19 cellular contexts compared by ENCODE assay signal in genomic region chr10:65566906-65567305, GRCh38.
A peak's percentile ranks its signal among the peaks of the same experiment; 100 is the strongest.
DNase-seq lines count a peak whose midpoint lies in the region; ATAC-seq, FAIRE-seq and TF ChIP-seq lines count a peak whose summit lies in the region.
"Had no signal": no experiment of that assay in that cellular context is flagged by ENCODE, and none has a peak within 500 bp of the region (broad histone marks: within the 10 kb centered on the region; RNA-seq: fewer than 3 reads in every experiment).

No MANE protein-coding gene starts in this region.

- no peaks in the 10 kb centered on the region for H3F3A ChIP-seq in PC-3 (ENCODE audit: low read length, unreplicated experiment)

- intact Hi-C loops in PC-3 (cut with micrococcal nuclease) (no loop called here), cardiac septum (cut with DNase I) (no loop called here)

- CTCF ChIA-PET in PC-3 (lab: Charles Lee) = no interaction called here

- no peak overlapping the region for H3K4me3 Mint-ChIP-seq in activated T-cell treated with anti-CD3 and anti-CD28 coated beads, Interleukin-2, amount 50 U/mL, for 4 hours
- H3K4me3 Mint-ChIP-seq: CD4-positive, CD25-positive, alpha-beta regulatory T cell had no signal

- DNase-seq in H54 (ENCODE audit: insufficient read length, low spot score) (no peak), PC-3 (no peak), left kidney (ENCODE audit: low read depth, low spot score) (peak; percentile 2), renal cortical epithelial cell (ENCODE audit: low read depth) (peak; percentile 18), cardiac septum (ENCODE audit: low spot score) (no peak), iPS-NIHi7 (ENCODE audit: extremely low spot score) (no peak)
- no peak for DNase-seq in activated T-cell treated with anti-CD3 and anti-CD28 coated beads, Interleukin-2, amount 50 U/mL, for 4 hours
- no peak for DNase-seq in stimulated activated CD4-positive, alpha-beta T cell treated with anti-CD3 and anti-CD28 coated beads, Interleukin-4, amount 100 ng/mL, for 4 hours
- DNase-seq: ACHN; Calu3; CD4-positive, CD25-positive, alpha-beta regulatory T cell; DMS 273 treated with DMSO at 0.1 percent for 48 hours; DMS79 treated with DMSO at 0.1 percent for 48 hours; EL; IMR-90 had no signal

- H3K9ac ChIP-seq in PC-3 (ENCODE audit: low read length) = no peak overlapping the region
- H3K9ac ChIP-seq: BLaER1 treated with 17β-estradiol and CSF1 and Interleukin-3, amounts not matched to agents 10 nM and 100 nM had no signal

- BruUV-seq in PC-3 (replicated peaks; lab: Mats Ljungman, UMichigan) = no TSS peak

- no peak for ATAC-seq in PC-3
- ATAC-seq in activated T-cell treated with anti-CD3 and anti-CD28 coated beads, Interleukin-2, amount 50 U/mL, for 4 hours = no peak

- peak overlapping the region; percentile 7; the same call in 1 of the 2 replicates for H2AFZ ChIP-seq in PC-3 (ENCODE audit: low read length)

- no peaks in the 10 kb centered on the region for H3K36me3 ChIP-seq in PC-3 (ENCODE audit: low read depth, low read length)
- H3K36me3 ChIP-seq: BLaER1 treated with 17β-estradiol and CSF1 and Interleukin-3, amounts not matched to agents 10 nM and 100 nM had no signal

- no peak overlapping the region for H3K4me2 ChIP-seq in PC-3 (ENCODE audit: low read length)
- H3K4me2 ChIP-seq: BLaER1 treated with 17β-estradiol and CSF1 and Interleukin-3, amounts not matched to agents 10 nM and 100 nM had no signal

- H3K27me3 Mint-ChIP-seq in activated T-cell treated with anti-CD3 and anti-CD28 coated beads, Interleukin-2, amount 50 U/mL, for 4 hours (ENCODE audit: low read depth) = no peaks in the 10 kb centered on the region
- H3K27me3 Mint-ChIP-seq: CD4-positive, CD25-positive, alpha-beta regulatory T cell had no signal

- H4K20me1 ChIP-seq in PC-3 (ENCODE audit: low read length) = no peaks in the 10 kb centered on the region
- H4K20me1 ChIP-seq: BLaER1 treated with 17β-estradiol and CSF1 and Interleukin-3, amounts not matched to agents 10 nM and 100 nM had no signal

- no peaks in the 10 kb centered on the region for H3K9me2 ChIP-seq in PC-3 (replicated peaks; ENCODE audit: low read length)

- H3K79me2 ChIP-seq in PC-3 (ENCODE audit: low read length) = peaks cover 16% of the 10 kb centered on the region

- no peak overlapping the region for H3K4me3 ChIP-seq in PC-3 (ENCODE audit: low read length)
- H3K4me3 ChIP-seq: BLaER1 treated with 17β-estradiol and CSF1 and Interleukin-3, amounts not matched to agents 10 nM and 100 nM had no signal

- peaks cover 7% of the 10 kb centered on the region for H3K9me3 Mint-ChIP-seq in activated T-cell treated with anti-CD3 and anti-CD28 coated beads, Interleukin-2, amount 50 U/mL, for 4 hours

- FAIRE-seq in H54 (lab: Jason Lieb, UNC) = peak; percentile 27
- FAIRE-seq: G401.6, GM12891, H1 had no signal

- peaks cover 12% of the 10 kb centered on the region for H3K4me1 ChIP-seq in PC-3 (ENCODE audit: insufficient read depth, low read length)

- H3K4me1 Mint-ChIP-seq in activated T-cell treated with anti-CD3 and anti-CD28 coated beads, Interleukin-2, amount 50 U/mL, for 4 hours (ENCODE audit: low read depth) = no peaks in the 10 kb centered on the region

- H3K27ac ChIP-seq in PC-3 (ENCODE audit: low read length) = no peak overlapping the region
- H3K27ac ChIP-seq: BLaER1 treated with 17β-estradiol and CSF1 and Interleukin-3, amounts not matched to agents 10 nM and 100 nM had no signal

- no peaks in the 10 kb centered on the region for H3K36me3 Mint-ChIP-seq in activated T-cell treated with anti-CD3 and anti-CD28 coated beads, Interleukin-2, amount 50 U/mL, for 4 hours (ENCODE audit: insufficient read depth)
- H3K36me3 Mint-ChIP-seq: CD4-positive, CD25-positive, alpha-beta regulatory T cell had no signal

- no peaks in the 10 kb centered on the region for H3K27me3 ChIP-seq in PC-3 (ENCODE audit: low read length)
- H3K27me3 ChIP-seq: BLaER1 treated with 17β-estradiol and CSF1 and Interleukin-3, amounts not matched to agents 10 nM and 100 nM had no signal

- no peak for TF ChIP-seq CTCF in PC-3 (conservative IDR thresholded peaks at IDR 0.05; ENCODE audit: low read depth, low read length)

- no peak for TF ChIP-seq POLR2A in H54 (IDR thresholded peaks at IDR 0.05; ENCODE audit: low read depth, low read length)

- H3K9me3 ChIP-seq in PC-3 (ENCODE audit: low read length) = no peaks in the 10 kb centered on the region
- H3K9me3 ChIP-seq: BLaER1 treated with 17β-estradiol and CSF1 and Interleukin-3, amounts not matched to agents 10 nM and 100 nM had no signal

- POLR2A ChIA-PET in PC-3 (lab: Charles Lee; ENCODE audit: unreplicated experiment) = no interaction called here

Comparison
In these comparisons a context has a peak if more than half of its experiments do, and no peak if none do; other contexts are left out.
1. DNase-seq: peak in left kidney (single experiment) and renal cortical epithelial cell (single experiment); none in H54 (single experiment), PC-3 (single experiment), activated T-cell treated with anti-CD3 and anti-CD28 coated beads, Interleukin-2, amount 50 U/mL, for 4 hours (single experiment), stimulated activated CD4-positive, alpha-beta T cell treated with anti-CD3 and anti-CD28 coated beads, Interleukin-4, amount 100 ng/mL, for 4 hours (0 of 2), cardiac septum (single experiment) and iPS-NIHi7 (single experiment).